In genomic region chr3:193791041-193792032, GRCh38 we compare ENCODE assay signal across 16 cellular contexts.
DNase-seq lines count a peak whose midpoint lies in the region; ATAC-seq and TF ChIP-seq lines count a peak whose summit lies in the region.
"Had no signal": no experiment of that assay in that cellular context is flagged by ENCODE, and none has a peak within 500 bp of the region (broad histone marks: within the 10 kb centered on the region; RNA-seq: fewer than 3 reads in every experiment).

No MANE protein-coding gene starts in this region.

- H3K4me3 ChIP-seq in RWPE2 (ENCODE audit: severe bottlenecking), result no peak overlapping the region
- H3K4me3 ChIP-seq: A549, skin epidermis had no signal

- TF ChIP-seq CTCF in RWPE2 (IDR thresholded peaks at IDR 0.05; ENCODE audit: poor library complexity, severe bottlenecking), result no peak

- no peaks in the 10 kb centered on the region for H3K36me3 ChIP-seq in RWPE2 (ENCODE audit: low read depth)

- DNase-seq in SIG-M5 treated with dmso at 0.1 percent for 504 hours (lab: John Stamatoyannopoulos, UW; ENCODE audit: unreplicated experiment), result peak; percentile 82
- no peak for DNase-seq in SIG-M5 (lab: John Stamatoyannopoulos, UW)
- no peak for DNase-seq in RWPE2 (ENCODE audit: low spot score)
- DNase-seq in left colon, result no peak
- peak; percentile 64 for DNase-seq in ureter (ENCODE audit: low spot score)
- DNase-seq in RPMI8226, result no peak
- DNase-seq: activated CD4-positive, alpha-beta memory T cell treated with anti-CD3 and anti-CD28 coated beads for 36 hours; activated naive CD4-positive, alpha-beta T cell; caudate nucleus; naive thymus-derived CD4-positive, alpha-beta T cell; NCI-H1105; T-cell had no signal

- H3K4me1 ChIP-seq in RWPE2 (ENCODE audit: insufficient read depth, poor library complexity, severe bottlenecking), result peaks cover 10% of the 10 kb centered on the region

- intact Hi-C loops in left colon (cut with DNase I, micrococcal nuclease), result no loop called here

- peak; percentile 56; the same call in 2 of the 3 replicates for ATAC-seq in RWPE2 (ENCODE audit: low read depth)
- ATAC-seq in left colon, result peak; percentile 68
- ATAC-seq in GM18520 (IDR thresholded peaks at IDR 0.05; ENCODE audit: unreplicated experiment), result no peak
- ATAC-seq in GM21619 (IDR thresholded peaks at IDR 0.05; ENCODE audit: unreplicated experiment), result no peak
- ATAC-seq: A549; naive thymus-derived CD4-positive, alpha-beta T cell; T-cell had no signal

- no peaks in the 10 kb centered on the region for H3K9me3 ChIP-seq in RWPE2 (ENCODE audit: severe bottlenecking)
- H3K9me3 ChIP-seq: A549 had no signal

- no peak overlapping the region for H3K27ac ChIP-seq in RWPE2 (ENCODE audit: poor library complexity, severe bottlenecking)
- H3K27ac ChIP-seq: A549 had no signal

- H3K27me3 ChIP-seq in RWPE2 (ENCODE audit: insufficient read depth, poor library complexity, severe bottlenecking), result no peaks in the 10 kb centered on the region

Comparison
In these comparisons a context has a peak if more than half of its experiments do, and no peak if none do; other contexts are left out.
1. DNase-seq: peak in SIG-M5 treated with dmso at 0.1 percent for 504 hours (single experiment) and ureter (single experiment); none in SIG-M5 (single experiment), RWPE2 (single experiment), left colon (0 of 2) and RPMI8226 (single experiment).
2. ATAC-seq: peak in RWPE2 (single experiment) and left colon (single experiment); none in GM18520 (single experiment) and GM21619 (single experiment).